In genomic region chr20:51695574-51696303, GRCh38 we compare ENCODE assay signal across 10 cellular contexts.
DNase-seq lines count a peak whose midpoint lies in the region; ATAC-seq and TF ChIP-seq lines count a peak whose summit lies in the region.
"Had no signal": no experiment of that assay in that cellular context is flagged by ENCODE, and none has a peak within 500 bp of the region (broad histone marks: within the 10 kb centered on the region; RNA-seq: fewer than 3 reads in every experiment).

No MANE protein-coding gene starts in this region.

- no peaks in the 10 kb centered on the region for H3K9me3 ChIP-seq in SK-N-MC (ENCODE audit: low read depth, low read length)

- intact Hi-C loops in activated CD4-positive, alpha-beta T cell treated with anti-CD3 and anti-CD28 coated beads, Interleukin-2, amount 10 ng/mL, durations not matched to agents 24 days and 14 days (cut with micrococcal nuclease): loop anchor here (2.0 to 5.0 kb wide), 2 partner anchors 19 to 72 kb away; partner anchors contain the start of gene ATP9A

- H3K9ac ChIP-seq in SK-N-MC (ENCODE audit: insufficient read length): peak overlapping the region; percentile 43

- H3K4me3 ChIP-seq in SK-N-MC (peak overlapping the region; percentile 71), foreskin fibroblast (ENCODE audit: low read depth in 1 of 2, low read length in 2 of 2) (peak overlapping the region; percentile 1 to 16)
- H3K4me3 ChIP-seq: skin epidermis had no signal

- DNase-seq in activated CD4-positive, alpha-beta T cell treated with anti-CD3 and anti-CD28 coated beads, Interleukin-2, amount 10 ng/mL, durations not matched to agents 24 days and 14 days: peak; percentile 56
- DNase-seq in activated CD4-positive, alpha-beta T cell treated with anti-CD3 and anti-CD28 coated beads for 4 hours: no peak
- no peak for DNase-seq in SK-N-MC (ENCODE audit: low read depth, low spot score)
- DNase-seq in foreskin fibroblast: peak; percentile 82 to 89
- DNase-seq in NCI-H526 (lab: John Stamatoyannopoulos, UW): no peak
- DNase-seq in NCI-H2171 treated with DMSO at 0.1 percent for 48 hours (lab: John Stamatoyannopoulos, UW): no peak

- no peak for TF ChIP-seq CTCF in foreskin fibroblast (IDR thresholded peaks at IDR 0.05; ENCODE audit: low read depth, low read length)

- H3K27ac ChIP-seq in SK-N-MC: peak overlapping the region; percentile 66; the same call in 1 of the 2 replicates
- H3K27ac ChIP-seq: HL-60 had no signal

- no peaks in the 10 kb centered on the region for H3K36me3 Mint-ChIP-seq in activated CD4-positive, alpha-beta T cell treated with anti-CD3 and anti-CD28 coated beads, Interleukin-2, amount 10 ng/mL, durations not matched to agents 24 days and 14 days (ENCODE audit: low read depth)
- no peaks in the 10 kb centered on the region for H3K36me3 Mint-ChIP-seq in stimulated activated naive CD8-positive, alpha-beta T cell treated with anti-CD3 and anti-CD28 coated beads, Interleukin-15, Interleukin-2, amounts not matched to agents 100 ng/mL and 50 ng/mL, for 24 hours (ENCODE audit: low read depth)

- no peaks in the 10 kb centered on the region for H3K36me3 ChIP-seq in SK-N-MC (ENCODE audit: insufficient read depth, low read length)

- H3K4me1 Mint-ChIP-seq in activated CD4-positive, alpha-beta T cell treated with anti-CD3 and anti-CD28 coated beads, Interleukin-2, amount 10 ng/mL, durations not matched to agents 24 days and 14 days: peaks cover 19% of the 10 kb centered on the region
- H3K4me1 Mint-ChIP-seq in stimulated activated naive CD8-positive, alpha-beta T cell treated with anti-CD3 and anti-CD28 coated beads, Interleukin-15, Interleukin-2, amounts not matched to agents 100 ng/mL and 50 ng/mL, for 24 hours (ENCODE audit: low read depth): peaks cover 17% of the 10 kb centered on the region

- H3K9me3 Mint-ChIP-seq in activated CD4-positive, alpha-beta T cell treated with anti-CD3 and anti-CD28 coated beads, Interleukin-2, amount 10 ng/mL, durations not matched to agents 24 days and 14 days: no peaks in the 10 kb centered on the region
- H3K9me3 Mint-ChIP-seq in stimulated activated naive CD8-positive, alpha-beta T cell treated with anti-CD3 and anti-CD28 coated beads, Interleukin-15, Interleukin-2, amounts not matched to agents 100 ng/mL and 50 ng/mL, for 24 hours: no peaks in the 10 kb centered on the region

- peaks cover 18% of the 10 kb centered on the region for H3K27me3 Mint-ChIP-seq in activated CD4-positive, alpha-beta T cell treated with anti-CD3 and anti-CD28 coated beads, Interleukin-2, amount 10 ng/mL, durations not matched to agents 24 days and 14 days
- peaks cover 22% of the 10 kb centered on the region for H3K27me3 Mint-ChIP-seq in stimulated activated naive CD8-positive, alpha-beta T cell treated with anti-CD3 and anti-CD28 coated beads, Interleukin-15, Interleukin-2, amounts not matched to agents 100 ng/mL and 50 ng/mL, for 24 hours

- ATAC-seq in HG03571 (IDR thresholded peaks at IDR 0.05; ENCODE audit: unreplicated experiment): no peak

- H3K27ac Mint-ChIP-seq in activated CD4-positive, alpha-beta T cell treated with anti-CD3 and anti-CD28 coated beads, Interleukin-2, amount 10 ng/mL, durations not matched to agents 24 days and 14 days: peak overlapping the region; percentile 59
- no peak overlapping the region for H3K27ac Mint-ChIP-seq in stimulated activated naive CD8-positive, alpha-beta T cell treated with anti-CD3 and anti-CD28 coated beads, Interleukin-15, Interleukin-2, amounts not matched to agents 100 ng/mL and 50 ng/mL, for 24 hours

- H3K4me3 Mint-ChIP-seq in activated CD4-positive, alpha-beta T cell treated with anti-CD3 and anti-CD28 coated beads, Interleukin-2, amount 10 ng/mL, durations not matched to agents 24 days and 14 days: peak overlapping the region; percentile 48
- H3K4me3 Mint-ChIP-seq in stimulated activated naive CD8-positive, alpha-beta T cell treated with anti-CD3 and anti-CD28 coated beads, Interleukin-15, Interleukin-2, amounts not matched to agents 100 ng/mL and 50 ng/mL, for 24 hours: peak overlapping the region; percentile 17

Comparison
In these comparisons a context has a peak if more than half of its experiments do, and no peak if none do; other contexts are left out.
1. DNase-seq: peak in activated CD4-positive, alpha-beta T cell treated with anti-CD3 and anti-CD28 coated beads, Interleukin-2, amount 10 ng/mL, durations not matched to agents 24 days and 14 days (single experiment) and foreskin fibroblast (2 of 2); none in activated CD4-positive, alpha-beta T cell treated with anti-CD3 and anti-CD28 coated beads for 4 hours (0 of 2), SK-N-MC (single experiment), NCI-H526 (0 of 2) and NCI-H2171 treated with DMSO at 0.1 percent for 48 hours (single experiment).